ENCODE assay signal across 8 cellular contexts in the genomic region with DNA sequence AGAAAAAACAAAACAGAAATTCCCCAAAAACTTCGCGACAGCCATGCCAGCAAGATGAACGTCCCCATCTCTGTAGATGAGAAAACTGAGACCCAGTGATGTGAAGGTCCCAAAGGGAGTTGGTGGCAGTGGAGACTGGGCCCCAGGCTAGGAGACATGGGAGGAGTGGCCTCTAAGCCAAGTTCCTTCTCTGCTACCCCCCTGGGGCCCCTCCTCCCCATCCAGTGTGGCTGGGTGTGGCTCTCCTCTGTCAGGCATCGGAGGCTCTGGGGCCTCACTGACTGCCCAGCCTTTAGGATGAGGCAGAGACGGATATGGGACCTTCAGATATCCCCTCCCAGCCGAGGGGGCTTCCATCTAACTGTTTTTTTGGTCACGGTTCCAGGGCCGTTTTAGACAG. TPM values are rescaled to one million over a fixed set of nuclear protein-coding genes. Genes with fewer than 3 reads are reported as not detected.
A peak's percentile ranks its signal among the peaks of the same experiment; 100 is the strongest.
DNase-seq lines count a peak whose midpoint lies in the region; ATAC-seq and TF ChIP-seq lines count a peak whose summit lies in the region.

No MANE protein-coding gene starts in this region.

- peak overlapping the region; percentile 58 for H3K27ac ChIP-seq in CD8-positive, alpha-beta memory T cell (ENCODE audit: low read depth, low read length)
- H3K27ac ChIP-seq in HL-60 (replicated peaks), result peak overlapping the region; percentile 87
- H3K27ac ChIP-seq in muscle layer of duodenum (ENCODE audit: low read length), result peak overlapping the region; percentile 19

- H3K27ac Mint-ChIP-seq in CD8-positive, alpha-beta memory T cell, result peak overlapping the region in 7 of 8 donors; percentile 63 to 96 (median 87)
- peak overlapping the region; percentile 85 for H3K27ac Mint-ChIP-seq in activated T-helper 17 cell treated with anti-CD3 and anti-CD28 coated beads, Interleukin-2, amount 50 U/mL, for 72 hours

- H3K4me1 Mint-ChIP-seq in CD8-positive, alpha-beta memory T cell, result peaks cover 47 to 75% (median 56%) of the 10 kb centered on the region in 3 donors
- peaks cover 21% of the 10 kb centered on the region for H3K4me1 Mint-ChIP-seq in activated T-helper 17 cell treated with anti-CD3 and anti-CD28 coated beads, Interleukin-2, amount 50 U/mL, for 72 hours

- POLR2A ChIA-PET in CD8-positive, alpha-beta memory T cell (lab: Charles Lee), result no interaction called here

- no peaks in the 10 kb centered on the region for H3K27me3 ChIP-seq in CD8-positive, alpha-beta memory T cell (ENCODE audit: insufficient read depth, low read length, poor library complexity, severe bottlenecking)
- H3K27me3 ChIP-seq in HL-60 (ENCODE audit: insufficient read depth, poor library complexity, severe bottlenecking), result no peaks in the 10 kb centered on the region
- H3K27me3 ChIP-seq in muscle layer of duodenum (ENCODE audit: low read depth, low read length), result no peaks in the 10 kb centered on the region

- no peak for TF ChIP-seq CTCF in HL-60 (IDR thresholded peaks at IDR 0.05; ENCODE audit: insufficient read depth, low read length)

- H3K4me1 ChIP-seq in CD8-positive, alpha-beta memory T cell (ENCODE audit: insufficient read depth, low read length), result peaks cover 41% of the 10 kb centered on the region
- H3K4me1 ChIP-seq in muscle layer of duodenum (ENCODE audit: control insufficient read depth in 1 of 2, insufficient read depth in 2 of 2, low read length in 2 of 2), result peaks cover 0 to 20% of the 10 kb centered on the region in 2 donors

- no peak overlapping the region for H3K4me3 ChIP-seq in CD8-positive, alpha-beta memory T cell (ENCODE audit: low read length)
- H3K4me3 ChIP-seq in HL-60 (replicated peaks; ENCODE audit: insufficient read depth, low read length) (peak overlapping the region; percentile 14; the same call in 1 of the 2 replicates), muscle layer of duodenum (ENCODE audit: low read depth in 1 of 2, low read length in 2 of 2) (no peak overlapping the region)

- H3K27me3 Mint-ChIP-seq in CD8-positive, alpha-beta memory T cell, result peaks cover 0 to 3% of the 10 kb centered on the region in 2 donors
- H3K27me3 Mint-ChIP-seq in activated T-helper 17 cell treated with anti-CD3 and anti-CD28 coated beads, Interleukin-2, amount 50 U/mL, for 72 hours, result no peaks in the 10 kb centered on the region

- peak overlapping the region in 2 of 7 donors; percentile 31 to 72 for H3K4me3 Mint-ChIP-seq in CD8-positive, alpha-beta memory T cell
- no peak overlapping the region for H3K4me3 Mint-ChIP-seq in activated T-helper 17 cell treated with anti-CD3 and anti-CD28 coated beads, Interleukin-2, amount 50 U/mL, for 72 hours

- no peaks in the 10 kb centered on the region for H3K36me3 ChIP-seq in CD8-positive, alpha-beta memory T cell (ENCODE audit: insufficient read depth, low read length)
- no peaks in the 10 kb centered on the region for H3K36me3 ChIP-seq in muscle layer of duodenum (ENCODE audit: control insufficient read depth in 1 of 2, insufficient read depth in 2 of 2, low read length in 2 of 2)

- no peak for DNase-seq in CD8-positive, alpha-beta memory T cell
- DNase-seq in HL-60 (ENCODE audit: low read depth in 1 of 2, low spot score in 1 of 2), result peak in 1 of 2 experiments; percentile 96
- no peak for DNase-seq in NCI-H748 (lab: John Stamatoyannopoulos, UW; ENCODE audit: unreplicated experiment)

- no peaks in the 10 kb centered on the region for H3K9me3 ChIP-seq in CD8-positive, alpha-beta memory T cell (ENCODE audit: low read length)
- H3K9me3 ChIP-seq in muscle layer of duodenum (ENCODE audit: control insufficient read depth in 1 of 2, low read length in 2 of 2), result no peaks in the 10 kb centered on the region

- CTCF ChIA-PET in CD8-positive, alpha-beta memory T cell (lab: Charles Lee), result interaction anchor here (2.4 kb wide), 1 partner anchor 37 kb away, joined by 7 read pairs; no protein-coding TSS in a partner anchor

- no peaks in the 10 kb centered on the region for H3K9me3 Mint-ChIP-seq in CD8-positive, alpha-beta memory T cell
- no peaks in the 10 kb centered on the region for H3K9me3 Mint-ChIP-seq in activated T-helper 17 cell treated with anti-CD3 and anti-CD28 coated beads, Interleukin-2, amount 50 U/mL, for 72 hours

- peaks cover 0 to 13% (median 0%) of the 10 kb centered on the region in 3 donors for H3K36me3 Mint-ChIP-seq in CD8-positive, alpha-beta memory T cell
- H3K36me3 Mint-ChIP-seq in activated T-helper 17 cell treated with anti-CD3 and anti-CD28 coated beads, Interleukin-2, amount 50 U/mL, for 72 hours (ENCODE audit: low read depth), result peaks cover 19% of the 10 kb centered on the region

- ATAC-seq in activated T-helper 17 cell treated with anti-CD3 and anti-CD28 coated beads, Interleukin-2, amount 50 U/mL, for 72 hours (replicated peaks), result no peak
- no peak for ATAC-seq in HG02852 (IDR thresholded peaks at IDR 0.05; ENCODE audit: unreplicated experiment)
- ATAC-seq in GM19395 (IDR thresholded peaks at IDR 0.05; ENCODE audit: unreplicated experiment), result no peak
- no peak for ATAC-seq in GM21717 (IDR thresholded peaks at IDR 0.05; ENCODE audit: unreplicated experiment)

RNA-seq across cellular contexts. Expression of gene RELT, which starts 9.8 kb away (rescaled TPM):
- 10 to 100 TPM; 23.4 TPM for total RNA-seq in CD8-positive, alpha-beta memory T cell
- polyA plus RNA-seq in CD8-positive, alpha-beta memory T cell, result 7.5 TPM
- total RNA-seq in activated T-helper 17 cell treated with anti-CD3 and anti-CD28 coated beads, Interleukin-2, amount 50 U/mL, for 72 hours, result 10 to 100 TPM; 31.2 to 39.9 TPM

Comparison
In these comparisons a context has a peak if more than half of its experiments do, and no peak if none do; other contexts are left out.
1. H3K27ac ChIP-seq: peak in every context shown above with its lines; median percentile 87 in HL-60; 58 in CD8-positive, alpha-beta memory T cell; 19 in muscle layer of duodenum.